In genomic region chr3:161104561-161105551, GRCh38 we compare ENCODE assay signal across 8 cellular contexts. TPM values are rescaled to one million over a fixed set of nuclear protein-coding genes. Genes with fewer than 3 reads are reported as not detected.
DNase-seq lines count a peak whose midpoint lies in the region; ATAC-seq lines count a peak whose summit lies in the region.

TSS of gene B3GALNT1 (minus strand) at chr3:161105349. CDS start at chr3:161086754, 18,595 bp downstream.

- no peaks in the 10 kb centered on the region for H3K9me3 Mint-ChIP-seq in central memory CD8-positive, alpha-beta T cell

- H3K27ac ChIP-seq in SJSA1 (peak within 1 kb of the TSS; percentile 81), skeletal muscle tissue (ENCODE audit: low read depth, low read length) (no peak within 1 kb of the TSS)

- H3K9me3 ChIP-seq in SJSA1 (replicated peaks) (no peaks in the 10 kb centered on the region; the same call in 1 of the 2 replicates), skeletal muscle tissue (ENCODE audit: control insufficient read depth in 3 of 3, low read length in 3 of 3) (no peaks in the 10 kb centered on the region)

- H3K4me1 Mint-ChIP-seq in central memory CD8-positive, alpha-beta T cell, result peaks cover 5% of the 10 kb centered on the region

- no peaks in the 10 kb centered on the region for H3K36me3 Mint-ChIP-seq in central memory CD8-positive, alpha-beta T cell (ENCODE audit: insufficient read depth)

- H3K36me3 ChIP-seq in SJSA1, result peaks cover 28% of the 10 kb centered on the region
- no peaks in the 10 kb centered on the region for H3K36me3 ChIP-seq in skeletal muscle tissue (ENCODE audit: control insufficient read depth in 3 of 3, insufficient read depth in 3 of 3, low read length in 3 of 3)

- in situ Hi-C loops in Caki2 (cut with HindIII; ENCODE audit: low pct_unique_long_range_greater_than_20kb, low sequenced_read_pairs), result no loop called here

- H3K4me3 ChIP-seq in SJSA1 (peak within 1 kb of the TSS; percentile 81), skeletal muscle tissue (ENCODE audit: low read length in 3 of 3) (peak within 1 kb of the TSS; percentile 77 to 83 (median 80))

- no peak within 1 kb of the TSS for H3K27ac Mint-ChIP-seq in central memory CD8-positive, alpha-beta T cell (ENCODE audit: low read depth)

- peak within 1 kb of the TSS; percentile 55 to 80 (median 71) for H3K9ac ChIP-seq in skeletal muscle tissue (ENCODE audit: low read depth in 1 of 3, low read length in 3 of 3)

- H3K4me1 ChIP-seq in SJSA1 (replicated peaks), result peaks cover 25% of the 10 kb centered on the region
- peaks cover 2 to 13% (median 4%) of the 10 kb centered on the region in 3 donors for H3K4me1 ChIP-seq in skeletal muscle tissue (ENCODE audit: control insufficient read depth in 3 of 3, insufficient read depth in 3 of 3, low read length in 3 of 3)

- H3K27me3 Mint-ChIP-seq in central memory CD8-positive, alpha-beta T cell, result peaks cover 39% of the 10 kb centered on the region

- peak within 1 kb of the TSS; percentile 59 for H3K4me3 Mint-ChIP-seq in central memory CD8-positive, alpha-beta T cell

- DNase-seq in Caki2 (ENCODE audit: low read depth) (peak; percentile 64), SJSA1 (ENCODE audit: low read depth in 1 of 2, low spot score in 2 of 2) (peak; percentile 63 to 70), iris pigment epithelial cell (ENCODE audit: low read depth) (peak; percentile 48)
- no peak for DNase-seq in central memory CD8-positive, alpha-beta T cell (ENCODE audit: low spot score in 2 of 2)
- DNase-seq in effector CD8-positive, alpha-beta T cell (lab: John Stamatoyannopoulos, UW), result no peak

- H3K27me3 ChIP-seq in SJSA1 (replicated peaks) (no peaks in the 10 kb centered on the region), skeletal muscle tissue (ENCODE audit: control insufficient read depth in 3 of 3, insufficient read depth in 3 of 3, low read length in 3 of 3) (peaks cover 0 to 6% (median 3%) of the 10 kb centered on the region in 3 donors)

- ATAC-seq in GM19351 (IDR thresholded peaks at IDR 0.05; ENCODE audit: unreplicated experiment) (peak; percentile 67), HG03439 (IDR thresholded peaks at IDR 0.05; ENCODE audit: unreplicated experiment) (peak; percentile 57)
- ATAC-seq in central memory CD8-positive, alpha-beta T cell (replicated peaks; ENCODE audit: extremely low read depth, poor library complexity, severe bottlenecking), result peak; percentile 31

RNA-seq across cellular contexts. Expression of gene B3GALNT1, which starts in this region (rescaled TPM):
- 9.7 and 11.9 TPM in 2 replicates for total RNA-seq in Caki2 (2014; rRNA removed; shearing (Covaris generic); ENCODE audit: low replicate concordance)
- 23.1 and 44.7 TPM in 2 replicates for total RNA-seq in SJSA1 (2014; rRNA removed; shearing (Covaris generic))
- total RNA-seq in skeletal muscle tissue, result 18.8 TPM

Comparison
In these comparisons a context has a peak if more than half of its experiments do, and no peak if none do; other contexts are left out.
1. DNase-seq: peak in Caki2 (single experiment), SJSA1 (2 of 2) and iris pigment epithelial cell (single experiment); none in central memory CD8-positive, alpha-beta T cell (0 of 2) and effector CD8-positive, alpha-beta T cell (single experiment).
2. Peak in every context shown above with its lines, with median percentiles within 50 percentile points of each other: ATAC-seq.